ENCODE assay signal across 8 cellular contexts in genomic region chr4:101347267-101347556, GRCh38. TPM values are rescaled to one million over a fixed set of nuclear protein-coding genes. Genes with fewer than 3 reads are reported as not detected.
A peak's percentile ranks its signal among the peaks of the same experiment; 100 is the strongest.
DNase-seq lines count a peak whose midpoint lies in the region; ATAC-seq, FAIRE-seq and TF ChIP-seq lines count a peak whose summit lies in the region.

Gene PPP3CA (minus strand): TSS chr4:101347526.

- peak within 1 kb of the TSS; percentile 88 to 92 (median 91) for H3K4me3 ChIP-seq in breast epithelium
- peak within 1 kb of the TSS; percentile 78 for H3K4me3 ChIP-seq in lower leg skin (ENCODE audit: low read depth, poor library complexity, severe bottlenecking)
- peak within 1 kb of the TSS; percentile 86 to 98 for H3K4me3 ChIP-seq in tibial artery

- no peaks in the 10 kb centered on the region for H3K36me3 ChIP-seq in breast epithelium
- no peaks in the 10 kb centered on the region for H3K36me3 ChIP-seq in tibial artery

- H3K27ac ChIP-seq in breast epithelium (peak within 1 kb of the TSS; percentile 93 to 96), tibial artery (peak within 1 kb of the TSS; percentile 90 to 94)

- FAIRE-seq in GM12891 (lab: Jason Lieb, UNC): no peak

- no peak for TF ChIP-seq POLR2A in breast epithelium (IDR thresholded peaks at IDR 0.05)
- no peak for TF ChIP-seq POLR2A in lower leg skin (IDR thresholded peaks at IDR 0.05)
- TF ChIP-seq POLR2A in GM12891 (IDR thresholded peaks at IDR 0.05; ENCODE audit: low read depth, low read length): no peak

- H3K9me3 ChIP-seq in breast epithelium: no peaks in the 10 kb centered on the region
- no peaks in the 10 kb centered on the region for H3K9me3 ChIP-seq in tibial artery

- DNase-seq in A172 (ENCODE audit: low spot score) (no peak), breast epithelium (ENCODE audit: low spot score in 2 of 2) (peak in 1 of 2 donors; percentile 31), lower leg skin (ENCODE audit: low spot score in 2 of 2) (peak in 1 of 2 donors; percentile 93), tibial artery (no peak), GM12891 (ENCODE audit: insufficient read length, low spot score) (no peak), NCI-H524 treated with DMSO at 0.1 percent for 48 hours (lab: John Stamatoyannopoulos, UW) (no peak)

- H3K27me3 ChIP-seq in breast epithelium (no peaks in the 10 kb centered on the region), tibial artery (no peaks in the 10 kb centered on the region)

- peak; percentile 12 for ATAC-seq in GM19025 (IDR thresholded peaks at IDR 0.05; ENCODE audit: low read depth, unreplicated experiment)
- peak; percentile 15 for ATAC-seq in HG03571 (IDR thresholded peaks at IDR 0.05; ENCODE audit: unreplicated experiment)

- H3K4me1 ChIP-seq in breast epithelium (peaks cover 0 to 4% of the 10 kb centered on the region in 2 donors), tibial artery (peaks cover 0 to 34% (median 22%) of the 10 kb centered on the region in 4 donors)

- TF ChIP-seq CTCF in breast epithelium (IDR thresholded peaks at IDR 0.05) (no peak), lower leg skin (IDR thresholded peaks at IDR 0.05) (no peak), tibial artery (IDR thresholded peaks at IDR 0.05) (peak in 1 of 2 experiments; percentile 9)

- WGBS in lower leg skin, 2 donors: 0 to 1% methylated on average over 21 to 29 of the region's 41 CpGs

- intact Hi-C loops in breast epithelium (cut with DNase I; ENCODE audit: low total_unique reads) (no loop called here), lower leg skin (cut with DNase I; ENCODE audit: low total_unique reads) (no loop called here), tibial artery (cut with DNase I; ENCODE audit: low total_unique reads) (no loop called here)

TF ChIP-seq in GM12891, 5 proteins besides CTCF, POLR2A, EP300 and RAD21:
- no peak for TF ChIP-seq POLR2AphosphoS5 (IDR thresholded peaks at IDR 0.05; ENCODE audit: low read depth, low read length)
- no peak for TF ChIP-seq SPI1 (IDR thresholded peaks at IDR 0.05; ENCODE audit: low read depth, low read length)
- no peak for TF ChIP-seq PAX5 (IDR thresholded peaks at IDR 0.05; ENCODE audit: insufficient read depth, low read length, severe bottlenecking)
- no peak for TF ChIP-seq TAF1 (IDR thresholded peaks at IDR 0.05; ENCODE audit: low read depth, low read length)
- TF ChIP-seq POU2F2 (IDR thresholded peaks at IDR 0.05; ENCODE audit: low read depth, low read length): no peak

RNA-seq across cellular contexts. Expression of gene PPP3CA, which starts in this region (rescaled TPM):
- total RNA-seq in A172 (2014; rRNA removed; shearing (Covaris generic)): 40.6 and 48.0 TPM in 2 replicates
- total RNA-seq in breast epithelium: 10 to 100 TPM; 32.4 to 59.6 (median 47.8) TPM
- 10 to 100 TPM; 38.5 to 46.7 (median 40.6) TPM for total RNA-seq in lower leg skin
- polyA plus RNA-seq in GM12891 (2012; ENCODE audit: low read depth, missing spikeins): 3.6 TPM
